6 cellular contexts compared by ENCODE assay signal in the genomic region with DNA sequence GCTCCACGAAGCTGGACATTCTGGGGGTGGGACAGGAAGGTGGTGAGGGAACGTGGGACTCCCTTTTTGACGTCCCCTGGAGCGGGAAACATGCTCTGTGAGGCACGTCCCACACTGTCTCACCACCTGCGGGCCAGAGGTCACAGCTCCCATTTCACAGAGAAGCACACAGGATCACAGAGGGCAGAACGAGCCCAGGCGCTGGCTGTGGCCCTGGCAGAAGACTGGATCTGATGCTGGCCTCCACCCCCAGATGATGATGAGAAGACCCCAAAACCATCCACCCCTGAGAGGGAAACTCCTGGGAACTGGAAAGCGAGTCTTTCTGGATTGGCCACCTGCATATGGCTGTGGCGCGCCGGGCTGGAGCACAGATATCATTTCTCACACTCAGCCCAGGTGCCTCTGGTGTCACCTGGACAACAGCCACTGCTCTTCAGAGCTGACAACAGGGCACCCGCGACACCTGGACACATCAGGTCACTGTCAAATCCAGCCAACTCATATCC.
"Had no signal": no experiment of that assay in that cellular context is flagged by ENCODE, and none has a peak within 500 bp of the region (broad histone marks: within the 10 kb centered on the region; RNA-seq: fewer than 3 reads in every experiment).

No MANE protein-coding gene starts in this region.

- H3K36me3 ChIP-seq: HAP-1 had no signal

- ATAC-seq: GM23338, HCT116, HepG2 had no signal

- H3K4me1 ChIP-seq: HAP-1 had no signal

- H3K4me3 ChIP-seq: GM23338, HAP-1 had no signal

- DNase-seq: HFFc6 had no signal

- H3K27ac ChIP-seq: HL-60 had no signal
